Comparison of ENCODE assay signal across 18 cellular contexts in the genomic region with DNA sequence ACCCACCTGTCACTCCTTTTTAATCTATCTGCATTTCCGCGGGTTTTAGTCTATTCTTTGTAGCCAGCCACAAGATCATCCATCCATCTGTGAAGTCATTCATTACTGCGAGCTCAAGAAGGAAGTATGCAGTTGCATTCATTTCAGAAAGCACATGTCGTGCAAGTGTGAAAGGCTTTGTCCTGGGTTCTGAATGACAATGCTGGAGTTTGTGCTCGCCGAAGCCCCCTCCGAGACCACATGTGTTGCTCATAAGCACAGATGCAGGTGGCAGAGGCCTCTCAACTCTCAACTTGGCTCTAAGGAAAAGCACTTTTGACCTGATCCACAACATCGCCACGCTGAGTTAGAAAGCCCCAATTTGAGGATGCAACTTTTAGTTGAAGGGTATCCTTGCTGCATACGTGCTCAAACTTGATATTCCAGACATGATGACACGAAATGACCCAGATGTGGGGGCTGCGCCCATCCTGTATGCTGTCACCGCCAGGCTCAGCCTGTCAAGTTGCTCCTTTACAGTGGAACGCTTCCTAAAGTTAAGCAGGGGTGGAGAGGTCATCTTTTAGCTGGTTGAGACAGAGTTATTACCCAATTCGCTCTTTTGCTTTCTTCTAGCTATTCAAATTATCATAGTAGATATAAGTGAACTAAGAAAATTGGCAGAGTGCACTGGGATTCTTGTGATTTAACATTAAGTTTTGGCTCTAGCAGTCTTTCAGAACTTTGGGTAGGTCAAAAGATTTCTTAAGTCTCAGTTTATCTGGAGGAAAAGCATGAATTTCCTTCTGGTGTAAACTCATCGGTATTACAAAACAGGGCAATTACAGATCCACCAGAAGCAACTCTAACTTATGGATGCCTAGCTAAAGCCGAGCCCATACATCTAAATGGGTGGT.
"Had no signal": no experiment of that assay in that cellular context is flagged by ENCODE, and none has a peak within 500 bp of the region (broad histone marks: within the 10 kb centered on the region; RNA-seq: fewer than 3 reads in every experiment).

No MANE protein-coding gene starts in this region.

- H3K27ac ChIP-seq: cardiac muscle cell, lower lobe of right lung, parathyroid adenoma, upper lobe of right lung had no signal

- H3K4me1 ChIP-seq: lower lobe of right lung, parathyroid adenoma, upper lobe of right lung had no signal

- H3K4me1 Mint-ChIP-seq: activated CD8-positive, alpha-beta memory T cell treated with anti-CD3 and anti-CD28 coated beads, Interleukin-2, amount 10 ng/mL, durations not matched to agents 7 days and 5 days; activated naive CD8-positive, alpha-beta T cell treated with anti-CD3 and anti-CD28 coated beads, Interleukin-2, amount 50 U/mL, for 24 hours; stimulated activated naive CD8-positive, alpha-beta T cell treated with anti-CD3 and anti-CD28 coated beads, Interleukin-15, amount 100 ng/mL, for 72 hours had no signal

- H3K27ac Mint-ChIP-seq: activated CD8-positive, alpha-beta memory T cell treated with anti-CD3 and anti-CD28 coated beads, Interleukin-2, amount 10 ng/mL, durations not matched to agents 7 days and 5 days; activated naive CD4-positive, alpha-beta T cell treated with anti-CD3 and anti-CD28 coated beads for 36 hours; activated naive CD8-positive, alpha-beta T cell treated with anti-CD3 and anti-CD28 coated beads, Interleukin-2, amount 50 U/mL, for 24 hours; activated T-helper 2 cell treated with anti-CD3 and anti-CD28 coated beads, Interferon-gamma antibody, Interleukin-2, Interleukin-4, amounts not matched to agents 10 μg/mL and 5 μg/mL and 100 μg/mL, durations not matched to agents 14 hours and 24 hours and 36 hours; stimulated activated naive CD8-positive, alpha-beta T cell treated with anti-CD3 and anti-CD28 coated beads, Interleukin-15, amount 100 ng/mL, for 72 hours had no signal

- H3K27me3 Mint-ChIP-seq: activated CD8-positive, alpha-beta memory T cell treated with anti-CD3 and anti-CD28 coated beads, Interleukin-2, amount 10 ng/mL, durations not matched to agents 7 days and 5 days; activated naive CD8-positive, alpha-beta T cell treated with anti-CD3 and anti-CD28 coated beads, Interleukin-2, amount 50 U/mL, for 24 hours; stimulated activated naive CD8-positive, alpha-beta T cell treated with anti-CD3 and anti-CD28 coated beads, Interleukin-15, amount 100 ng/mL, for 72 hours had no signal

- H3K9me3 ChIP-seq: lower lobe of right lung, upper lobe of right lung had no signal

- H3K4me3 Mint-ChIP-seq: activated CD8-positive, alpha-beta memory T cell treated with anti-CD3 and anti-CD28 coated beads, Interleukin-2, amount 10 ng/mL, durations not matched to agents 7 days and 5 days; activated naive CD4-positive, alpha-beta T cell treated with anti-CD3 and anti-CD28 coated beads for 36 hours; activated naive CD8-positive, alpha-beta T cell treated with anti-CD3 and anti-CD28 coated beads, Interleukin-2, amount 50 U/mL, for 24 hours; stimulated activated naive CD8-positive, alpha-beta T cell treated with anti-CD3 and anti-CD28 coated beads, Interleukin-15, amount 100 ng/mL, for 72 hours had no signal

- H3K9me3 Mint-ChIP-seq: activated naive CD4-positive, alpha-beta T cell treated with anti-CD3 and anti-CD28 coated beads for 36 hours; activated naive CD8-positive, alpha-beta T cell treated with anti-CD3 and anti-CD28 coated beads, Interleukin-2, amount 50 U/mL, for 24 hours; activated T-helper 2 cell treated with anti-CD3 and anti-CD28 coated beads, Interferon-gamma antibody, Interleukin-2, Interleukin-4, amounts not matched to agents 10 μg/mL and 5 μg/mL and 100 μg/mL, durations not matched to agents 14 hours and 24 hours and 36 hours; stimulated activated naive CD8-positive, alpha-beta T cell treated with anti-CD3 and anti-CD28 coated beads, Interleukin-15, amount 100 ng/mL, for 72 hours had no signal

- H3K4me3 ChIP-seq: cardiac muscle cell, lower lobe of right lung, upper lobe of right lung had no signal

- DNase-seq: activated CD4-positive, alpha-beta T cell treated with anti-CD3 and anti-CD28 coated beads, Interleukin-2, amount 50 U/mL, for 4 hours; activated CD4-positive, CD25-positive, alpha-beta regulatory T cell treated with anti-CD3 and anti-CD28 coated beads, Interleukin-2, amount 50 U/mL, for 72 hours; activated CD8-positive, alpha-beta memory T cell treated with anti-CD3 and anti-CD28 coated beads, Interleukin-2, amount 10 ng/mL, durations not matched to agents 7 days and 5 days; activated naive CD4-positive, alpha-beta T cell treated with anti-CD3 and anti-CD28 coated beads for 36 hours; activated naive CD8-positive, alpha-beta T cell treated with anti-CD3 and anti-CD28 coated beads, Interleukin-2, amount 50 U/mL, for 24 hours; activated T-cell treated with anti-CD3 and anti-CD28 coated beads, Interleukin-2, amount 50 U/mL, for 1 hour; erythroblast; foreskin fibroblast; glutamatergic neuron; hypothalamus; lower lobe of right lung; midbrain; stimulated activated CD4-positive, alpha-beta T cell treated with anti-CD3 and anti-CD28 coated beads, Interleukin-1b, Interleukin-23, amount 100 ng/mL, for 48 hours; stimulated activated naive CD8-positive, alpha-beta T cell treated with anti-CD3 and anti-CD28 coated beads, Interleukin-15, amount 100 ng/mL, for 72 hours; upper lobe of right lung had no signal

- H3K36me3 ChIP-seq: cardiac muscle cell, lower lobe of right lung, upper lobe of right lung had no signal

- H3K36me3 Mint-ChIP-seq: activated CD8-positive, alpha-beta memory T cell treated with anti-CD3 and anti-CD28 coated beads, Interleukin-2, amount 10 ng/mL, durations not matched to agents 7 days and 5 days had no signal

- H3K27me3 ChIP-seq: cardiac muscle cell, upper lobe of right lung had no signal
